12 cellular contexts compared by ENCODE assay signal in the genomic region with DNA sequence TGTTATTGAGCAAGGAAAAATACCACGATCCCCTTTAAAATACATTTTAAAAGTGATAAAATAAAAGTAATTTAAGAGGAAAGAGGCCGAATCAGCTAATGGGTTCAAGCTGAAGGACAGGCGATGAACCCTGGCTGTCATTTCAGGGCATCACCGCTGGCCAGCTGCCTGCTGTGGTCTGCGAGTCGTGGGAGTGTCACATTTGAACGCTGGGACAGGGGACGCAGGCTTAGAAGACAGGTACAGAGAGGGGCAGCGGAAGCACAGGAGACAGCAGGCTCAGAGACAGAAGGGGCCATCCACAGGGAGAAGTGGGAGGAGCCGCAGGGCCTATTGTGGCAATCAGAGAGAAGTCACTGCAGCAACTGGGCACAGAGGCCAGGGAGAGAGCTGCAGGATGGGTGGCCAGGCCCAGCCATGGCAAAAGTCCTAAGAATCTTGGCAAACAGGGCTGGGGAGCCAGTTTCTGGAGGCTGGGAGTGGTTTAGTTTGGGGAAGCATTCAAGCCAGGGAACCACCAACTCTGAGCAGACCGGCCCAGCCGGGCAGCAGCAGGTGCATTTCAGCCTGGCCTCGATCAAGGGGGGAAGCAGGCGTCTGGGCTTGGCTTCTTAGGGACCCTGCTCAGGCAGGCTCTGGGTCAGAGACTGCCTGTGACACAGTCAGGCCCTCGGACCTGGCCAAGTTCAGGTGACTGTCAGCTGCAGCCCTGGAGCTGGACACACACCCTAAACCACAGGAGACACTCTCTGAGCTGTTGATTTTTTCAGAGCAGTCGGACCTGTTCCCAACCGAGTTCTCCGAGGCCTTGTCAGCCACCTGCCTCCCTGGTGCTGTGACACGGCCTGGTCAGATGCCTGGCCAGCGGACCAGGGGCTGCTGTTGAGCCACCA. TPM values are rescaled to one million over a fixed set of nuclear protein-coding genes. Genes with fewer than 3 reads are reported as not detected.
A peak's percentile ranks its signal among the peaks of the same experiment; 100 is the strongest.
DNase-seq lines count a peak whose midpoint lies in the region; ATAC-seq and TF ChIP-seq lines count a peak whose summit lies in the region.
"Had no signal": no experiment of that assay in that cellular context is flagged by ENCODE, and none has a peak within 500 bp of the region (broad histone marks: within the 10 kb centered on the region; RNA-seq: fewer than 3 reads in every experiment).

No MANE protein-coding gene starts in this region.

- no peaks in the 10 kb centered on the region for H3K9me2 ChIP-seq in PC-9 (ENCODE audit: insufficient read depth)

- peaks cover 14% of the 10 kb centered on the region; the same call in 1 of the 2 replicates for H3K79me2 ChIP-seq in PC-9 (ENCODE audit: low read depth)

- no peak overlapping the region for H3K4me3 Mint-ChIP-seq in endodermal cell
- peak overlapping the region in 1 of 5 donors; percentile 40 for H3K4me3 Mint-ChIP-seq in immature natural killer cell

- no TSS peak for BruUV-seq in PC-9 (replicated peaks; lab: Mats Ljungman, UMichigan)

- H3K4me3 ChIP-seq in PC-9 (no peak overlapping the region), endodermal cell (ENCODE audit: low read length) (no peak overlapping the region), mucosa of stomach (ENCODE audit: low read length) (no peak overlapping the region), suprapubic skin (no peak overlapping the region)
- H3K4me3 ChIP-seq: lung had no signal

- H3K27ac Mint-ChIP-seq in endodermal cell (peak overlapping the region; percentile 61), immature natural killer cell (peak overlapping the region in 1 of 6 donors; percentile 50)

- H3K9me3 ChIP-seq in PC-9 (ENCODE audit: insufficient read depth, low read depth) (no peaks in the 10 kb centered on the region), endodermal cell (ENCODE audit: control insufficient read depth, low read length) (no peaks in the 10 kb centered on the region), mucosa of stomach (ENCODE audit: control insufficient read depth, low read length) (no peaks in the 10 kb centered on the region), suprapubic skin (no peaks in the 10 kb centered on the region)

- ATAC-seq in GM18861 (IDR thresholded peaks at IDR 0.05; ENCODE audit: unreplicated experiment) (no peak), HG02571 (IDR thresholded peaks at IDR 0.05; ENCODE audit: unreplicated experiment) (no peak), HG03159 (IDR thresholded peaks at IDR 0.05; ENCODE audit: unreplicated experiment) (no peak)

- H3K36me3 Mint-ChIP-seq in endodermal cell (ENCODE audit: low read depth) = peaks cover 22% of the 10 kb centered on the region
- no peaks in the 10 kb centered on the region for H3K36me3 Mint-ChIP-seq in immature natural killer cell

- WGBS in endodermal cell (ENCODE audit: insufficient coverage in 1 of 2, insufficient read length in 1 of 2), 2 experiments = 90 to 92% methylated on average over 10 to 20 of the region's 20 CpGs
- WGBS in suprapubic skin = 47% methylated on average over 18 of the region's 20 CpGs

- H3K27me3 ChIP-seq in PC-9 (ENCODE audit: insufficient read depth, low read depth) (no peaks in the 10 kb centered on the region), endodermal cell (ENCODE audit: control insufficient read depth, insufficient read depth, low read length, poor library complexity, severe bottlenecking) (no peaks in the 10 kb centered on the region), mucosa of stomach (ENCODE audit: control insufficient read depth, insufficient read depth, low read length) (no peaks in the 10 kb centered on the region), suprapubic skin (no peaks in the 10 kb centered on the region)

- H3K27ac ChIP-seq in PC-9 (peak overlapping the region; percentile 23; the same call in 1 of the 2 replicates), endodermal cell (ENCODE audit: low read depth, low read length) (peak overlapping the region; percentile 64), suprapubic skin (peak overlapping the region; percentile 80)

- TF ChIP-seq CTCF in PC-9 (conservative IDR thresholded peaks at IDR 0.05) (no peak), endodermal cell (conservative IDR thresholded peaks at IDR 0.05) (no peak), suprapubic skin (IDR thresholded peaks at IDR 0.05) (no peak)

- no peaks in the 10 kb centered on the region for H3K27me3 Mint-ChIP-seq in endodermal cell (ENCODE audit: insufficient read depth)
- H3K27me3 Mint-ChIP-seq in immature natural killer cell (ENCODE audit: low read depth in 3 of 3) = no peaks in the 10 kb centered on the region

- no peak for TF ChIP-seq POLR2A in suprapubic skin (IDR thresholded peaks at IDR 0.05)

- H3K9me3 Mint-ChIP-seq in endodermal cell (no peaks in the 10 kb centered on the region), immature natural killer cell (no peaks in the 10 kb centered on the region)

- TF ChIP-seq EP300 in suprapubic skin (IDR thresholded peaks at IDR 0.05) = no peak

- POLR2A ChIA-PET in PC-9 (lab: Charles Lee; ENCODE audit: unreplicated experiment) = interaction anchor here (0.6 to 0.7 kb wide), 2 partner anchors 12 to 14 kb away, joined by 3 to 4 read pairs; a partner anchor contains a TSS

- H2AFZ ChIP-seq in PC-9 = no peak overlapping the region

- H3K9ac ChIP-seq in endodermal cell (ENCODE audit: extremely low read depth, low read length, poor library complexity, severe bottlenecking) = no peak overlapping the region
- peak overlapping the region; percentile 38 for H3K9ac ChIP-seq in mucosa of stomach (ENCODE audit: low read length)

- peaks cover 15% of the 10 kb centered on the region; the same call in 1 of the 2 replicates for H3F3A ChIP-seq in PC-9 (ENCODE audit: insufficient read depth, low read depth)

- DNase-seq in PC-9 (peak; percentile 64 to 85), endodermal cell (no peak), suprapubic skin (ENCODE audit: low spot score in 2 of 2) (no peak), immature natural killer cell (no peak)
- DNase-seq: activated naive CD4-positive, alpha-beta T cell; MV-4-11; OCI-M1 had no signal

- intact Hi-C loops in PC-9 (cut with micrococcal nuclease; ENCODE audit: unreplicated experiment) = loop anchor here (1.0 to 2.0 kb wide), 2 partner anchors 9 to 14 kb away; no protein-coding TSS in a partner anchor

- H3K4me2 ChIP-seq in PC-9 = peak overlapping the region; percentile 22

- CTCF ChIA-PET in PC-9 (lab: Charles Lee) = interaction anchor here (0.6 to 1.4 kb wide), 2 partner anchors 13 to 121 kb away, joined by 3 to 5 read pairs; no protein-coding TSS in a partner anchor

- H4K20me1 ChIP-seq in PC-9 (ENCODE audit: insufficient read depth) = peaks cover 16% of the 10 kb centered on the region

- H3K4me1 ChIP-seq in PC-9 (replicated peaks; ENCODE audit: insufficient read depth) (peaks cover 16% of the 10 kb centered on the region), endodermal cell (ENCODE audit: control insufficient read depth, insufficient read depth, low read length) (peaks cover 20% of the 10 kb centered on the region), mucosa of stomach (ENCODE audit: control insufficient read depth, insufficient read depth, low read length) (peaks cover 40% of the 10 kb centered on the region), suprapubic skin (peaks cover 64% of the 10 kb centered on the region)

- peaks cover 38% of the 10 kb centered on the region for H3K4me1 Mint-ChIP-seq in endodermal cell
- H3K4me1 Mint-ChIP-seq in immature natural killer cell = peaks cover 27 to 45% of the 10 kb centered on the region in 2 donors

- H3K36me3 ChIP-seq in PC-9 (ENCODE audit: low read depth) = no peaks in the 10 kb centered on the region
- H3K36me3 ChIP-seq in endodermal cell (ENCODE audit: control insufficient read depth, insufficient read depth, low read length) = peaks cover 15% of the 10 kb centered on the region
- H3K36me3 ChIP-seq in mucosa of stomach (ENCODE audit: control insufficient read depth, insufficient read depth, low read length) = peaks cover 7% of the 10 kb centered on the region
- peaks cover 8% of the 10 kb centered on the region for H3K36me3 ChIP-seq in suprapubic skin

RNA-seq across cellular contexts. Expression of a gene that starts 11.9 kb away (rescaled TPM):
- 45.8 and 49.2 TPM in 2 replicates for total RNA-seq in PC-9 (2021)
- total RNA-seq in endodermal cell = 10 to 100 TPM; 76.8 to 77.0 TPM
- 76.9 TPM for polyA plus RNA-seq in endodermal cell (2013, experiment 1 of 2)
- polyA plus RNA-seq in endodermal cell (2013, experiment 2 of 2) = 77.1 TPM
- 100 to 1,000 TPM in 1 of 4 donors, 10 to 100 TPM in 3; 67.0 to 103 (median 81.0) TPM for total RNA-seq in suprapubic skin
- polyA plus RNA-seq in immature natural killer cell = 10 to 100 TPM; 13.8 to 24.6 (median 18.4) TPM

RNA-seq across cellular contexts. Expression of a gene that starts 14.0 kb away (rescaled TPM):
- 24.3 and 30.0 TPM in 2 replicates for total RNA-seq in PC-9 (2021)
- 10 to 100 TPM; 70.7 to 76.9 TPM for total RNA-seq in endodermal cell
- 48.1 TPM for polyA plus RNA-seq in endodermal cell (2013, experiment 1 of 2)
- 46.4 TPM for polyA plus RNA-seq in endodermal cell (2013, experiment 2 of 2)
- 10 to 100 TPM in 2 of 4 donors, 1 to 10 TPM in 2; 8.5 to 20.4 (median 11.4) TPM for total RNA-seq in suprapubic skin
- 1 to 10 TPM; 1.5 to 8.5 (median 2.9) TPM for polyA plus RNA-seq in immature natural killer cell

RNA-seq across cellular contexts. Expression of a gene that starts 45.1 kb away (rescaled TPM):
- total RNA-seq in PC-9 (2021) = 12.6 and 19.1 TPM in 2 replicates
- total RNA-seq in endodermal cell = 10 to 100 TPM; 51.5 to 55.9 TPM
- polyA plus RNA-seq in endodermal cell (2013, experiment 1 of 2) = 32.8 TPM
- polyA plus RNA-seq in endodermal cell (2013, experiment 2 of 2) = 30.6 TPM
- 1 to 10 TPM; 6.5 to 9.5 (median 8.9) TPM for total RNA-seq in suprapubic skin
- 10 to 100 TPM in 2 of 3 donors, 1 to 10 TPM in 1; 9.0 to 13.4 (median 11.3) TPM for polyA plus RNA-seq in immature natural killer cell

RNA-seq across cellular contexts. Expression of a gene that starts 49.8 kb away (rescaled TPM):
- total RNA-seq in PC-9 (2021) (26.9 and 29.8 TPM in 2 replicates), endodermal cell (10 to 100 TPM; 12.7 to 13.3 TPM), suprapubic skin (10 to 100 TPM; 67.0 to 93.1 (median 87.2) TPM)
- polyA plus RNA-seq in endodermal cell (2013, experiment 1 of 2) = 10.3 TPM
- 9.6 TPM for polyA plus RNA-seq in endodermal cell (2013, experiment 2 of 2)
- polyA plus RNA-seq in immature natural killer cell = 1 to 10 TPM in 1 of 3 donors, under 1 TPM in 1, not detected in 1; 0.89 to 4.2 TPM

Comparison
In these comparisons a context has a peak if more than half of its experiments do, and no peak if none do; other contexts are left out.
1. DNase-seq: peak in PC-9 (2 of 2); none in endodermal cell (single experiment), suprapubic skin (0 of 2) and immature natural killer cell (0 of 3).
2. H3K27ac ChIP-seq: peak in every context shown above with its lines; median percentile 80 in suprapubic skin; 64 in endodermal cell; 23 in PC-9.